ENCODE assay signal across 10 cellular contexts in genomic region chr22:35313311-35314121, GRCh38. TPM values are rescaled to one million over a fixed set of nuclear protein-coding genes. Genes with fewer than 3 reads are reported as not detected.
DNase-seq lines count a peak whose midpoint lies in the region; ATAC-seq, FAIRE-seq and TF ChIP-seq lines count a peak whose summit lies in the region.
"Had no signal": no experiment of that assay in that cellular context is flagged by ENCODE, and none has a peak within 500 bp of the region (broad histone marks: within the 10 kb centered on the region; RNA-seq: fewer than 3 reads in every experiment).

No MANE protein-coding gene starts in this region.

- no peak for TF ChIP-seq CTCF in endothelial cell (IDR thresholded peaks at IDR 0.05; ENCODE audit: unreplicated experiment)
- TF ChIP-seq CTCF in pancreas (IDR thresholded peaks at IDR 0.05): no peak

- FAIRE-seq in RCC 7860 (lab: Jason Lieb, UNC) (peak; percentile 85), pancreas (lab: Jason Lieb, UNC) (no peak)

- peaks cover 4% of the 10 kb centered on the region for H3K36me3 Mint-ChIP-seq in endothelial cell (ENCODE audit: low read depth, unreplicated experiment)

- WGBS in pancreas, 2 donors: 42 to 46% methylated on average over 14 of the region's 14 CpGs

- H3K4me1 Mint-ChIP-seq in endothelial cell (ENCODE audit: unreplicated experiment): peaks cover 23% of the 10 kb centered on the region

- H3K36me3 ChIP-seq in pancreas: no peaks in the 10 kb centered on the region

- peak overlapping the region; percentile 16 to 74 (median 49) for H3K27ac ChIP-seq in pancreas

- H3K4me3 Mint-ChIP-seq in endothelial cell (ENCODE audit: unreplicated experiment): no peak overlapping the region

- DNase-seq in NOMO-1 treated with DMSO at 0.1 percent for 48 hours (lab: John Stamatoyannopoulos, UW; ENCODE audit: unreplicated experiment): peak; percentile 12
- DNase-seq in NOMO-1 (lab: John Stamatoyannopoulos, UW; ENCODE audit: unreplicated experiment in 2 of 2): no peak
- DNase-seq in RCC 7860 (ENCODE audit: low spot score): peak; percentile 90
- DNase-seq in endothelial cell (ENCODE audit: low spot score): no peak
- DNase-seq in pancreas: peak in 2 of 6 donors; percentile 40 to 48
- no peak for DNase-seq in ureter (ENCODE audit: low spot score)

- intact Hi-C loops in pancreas (cut with DNase I): no loop called here

- H3K27ac Mint-ChIP-seq in endothelial cell (ENCODE audit: unreplicated experiment): peak overlapping the region; percentile 81

- peaks cover 5 to 21% (median 7%) of the 10 kb centered on the region in 3 donors for H3K4me1 ChIP-seq in pancreas

- no peaks in the 10 kb centered on the region for H3K27me3 ChIP-seq in pancreas

- H3K9me3 ChIP-seq in pancreas: no peaks in the 10 kb centered on the region
- H3K9me3 ChIP-seq: Caco-2 had no signal

- H3K9me3 Mint-ChIP-seq in endothelial cell (ENCODE audit: unreplicated experiment): no peaks in the 10 kb centered on the region
- H3K9me3 Mint-ChIP-seq: T-cell had no signal

- ATAC-seq in pancreas: peak; percentile 41 to 61 (median 59)
- no peak for ATAC-seq in GM19467 (IDR thresholded peaks at IDR 0.05; ENCODE audit: unreplicated experiment)
- no peak for ATAC-seq in HG03139 (IDR thresholded peaks at IDR 0.05; ENCODE audit: unreplicated experiment)
- ATAC-seq: T-cell had no signal

- H3K4me3 ChIP-seq in pancreas: no peak overlapping the region

- H3K27me3 Mint-ChIP-seq in endothelial cell (ENCODE audit: unreplicated experiment): peaks cover 7% of the 10 kb centered on the region
- H3K27me3 Mint-ChIP-seq: T-cell had no signal

RNA-seq across cellular contexts. Expression of gene TOM1, which starts 13.8 kb away (rescaled TPM):
- total RNA-seq in endothelial cell (ENCODE audit: unreplicated experiment) (32.0 TPM), pancreas (10 to 100 TPM; 18.4 to 30.2 (median 20.2) TPM), ureter (36.9 TPM)
- 10 to 100 TPM; 28.3 to 33.7 TPM for polyA plus RNA-seq in pancreas

RNA-seq across cellular contexts. Expression of gene HMGXB4, which starts 56.2 kb away (rescaled TPM):
- total RNA-seq in endothelial cell (ENCODE audit: unreplicated experiment) (21.4 TPM), pancreas (10 to 100 TPM in 1 of 6 donors, 1 to 10 TPM in 5; 5.0 to 10.1 (median 6.6) TPM), ureter (21.9 TPM)
- polyA plus RNA-seq in pancreas: 1 to 10 TPM; 4.8 to 5.3 TPM

Comparison
In these comparisons a context has a peak if more than half of its experiments do, and no peak if none do; other contexts are left out.
1. DNase-seq: peak in NOMO-1 treated with DMSO at 0.1 percent for 48 hours (single experiment) and RCC 7860 (single experiment); none in NOMO-1 (0 of 2), endothelial cell (single experiment) and ureter (single experiment).
2. ATAC-seq: peak in pancreas (4 of 4); none in GM19467 (single experiment) and HG03139 (single experiment).